ENCODE assay signal across 1 cellular context in genomic region chr17:27315322-27315721, GRCh38.
TF ChIP-seq lines count a peak whose summit lies in the region.

No MANE protein-coding gene starts in this region.

TF ChIP-seq in HEK293, 187 proteins besides CTCF, POLR2A, EP300 and RAD21 (continued from another document and continues in another):
- TF ChIP-seq TSHZ1 (tag by site-specific recombination; IDR thresholded peaks at IDR 0.05; ENCODE audit: borderline replicate concordance) (peak; percentile 59), ZNF221 (tag by site-specific recombination; IDR thresholded peaks at IDR 0.05; ENCODE audit: borderline replicate concordance) (no peak), ZBTB49 (tag by site-specific recombination; IDR thresholded peaks at IDR 0.05; ENCODE audit: low read depth) (no peak), SP2 (tag by site-specific recombination; IDR thresholded peaks at IDR 0.05) (no peak), MZF1 (tag by site-specific recombination; IDR thresholded peaks at IDR 0.05; ENCODE audit: borderline replicate concordance) (peak; percentile 56; the same call in 1 of the 2 replicates), ATF2 (tag by site-specific recombination; IDR thresholded peaks at IDR 0.05; ENCODE audit: low read depth) (peak; percentile 51), ZNF48 (tag by site-specific recombination; IDR thresholded peaks at IDR 0.05) (no peak), ZNF514 (tag by site-specific recombination; IDR thresholded peaks at IDR 0.05) (no peak), ZNF707 (tag by site-specific recombination; IDR thresholded peaks at IDR 0.05) (no peak), PRDM6 (tag by site-specific recombination; IDR thresholded peaks at IDR 0.05) (peak; percentile 94), SETDB1 (IDR thresholded peaks at IDR 0.05; ENCODE audit: insufficient read length, low read length) (no peak), ZNF621 (tag by site-specific recombination; IDR thresholded peaks at IDR 0.05) (no peak), ZBTB8A (tag by site-specific recombination; IDR thresholded peaks at IDR 0.05) (peak; percentile 63), ZNF394 (tag by site-specific recombination; IDR thresholded peaks at IDR 0.05; ENCODE audit: borderline replicate concordance) (peak; percentile 53; the same call in 1 of the 2 replicates), HOXD13 (CRISPR knock-in tag; IDR thresholded peaks at IDR 0.05; ENCODE audit: borderline replicate concordance) (no peak), HOXC10 (CRISPR knock-in tag; IDR thresholded peaks at IDR 0.05) (no peak), ZBTB21 (tag by site-specific recombination; IDR thresholded peaks at IDR 0.05) (0 out of 2 replicates have a peak, but pooled peaks have one; percentile 45), ZNF121 (tag by site-specific recombination; IDR thresholded peaks at IDR 0.05) (no peak), SCRT1 (tag by site-specific recombination; IDR thresholded peaks at IDR 0.05; ENCODE audit: borderline replicate concordance) (peak; percentile 85), ZXDB (tag by site-specific recombination; IDR thresholded peaks at IDR 0.05) (peak; percentile 37; the same call in 1 of the 2 replicates), PRDM4 (tag by site-specific recombination; IDR thresholded peaks at IDR 0.05) (peak; percentile 82), ZNF10 (tag by site-specific recombination; IDR thresholded peaks at IDR 0.05) (peak; percentile 98), ZNF654 (tag by site-specific recombination; IDR thresholded peaks at IDR 0.05; ENCODE audit: low read depth) (no peak; the same call in 1 of the 2 replicates), ZNF2 (tag by site-specific recombination; IDR thresholded peaks at IDR 0.05) (peak; percentile 58; the same call in 1 of the 2 replicates), ZNF660 (tag by site-specific recombination; IDR thresholded peaks at IDR 0.05) (peak; percentile 85), KLF1 (tag by site-specific recombination; IDR thresholded peaks at IDR 0.05) (no peak), ZBTB1 (tag by site-specific recombination; IDR thresholded peaks at IDR 0.05) (no peak), ZNF645 (tag by site-specific recombination; IDR thresholded peaks at IDR 0.05) (no peak), ZNF501 (tag by site-specific recombination; IDR thresholded peaks at IDR 0.05) (peak; percentile 44; the same call in 1 of the 2 replicates), ZSCAN23 (tag by site-specific recombination; IDR thresholded peaks at IDR 0.05) (0 out of 2 replicates have a peak, but pooled peaks have one; percentile 45), ZNF175 (tag by site-specific recombination; IDR thresholded peaks at IDR 0.05) (no peak), ZNF776 (tag by site-specific recombination; IDR thresholded peaks at IDR 0.05; ENCODE audit: borderline replicate concordance) (no peak), ZNF596 (tag by site-specific recombination; IDR thresholded peaks at IDR 0.05) (no peak), KLF10 (tag by site-specific recombination; IDR thresholded peaks at IDR 0.05) (peak; percentile 73), PBX3 (CRISPR knock-in tag; IDR thresholded peaks at IDR 0.05) (no peak), ZNF311 (tag by site-specific recombination; IDR thresholded peaks at IDR 0.05; ENCODE audit: borderline replicate concordance) (no peak), ZNF112 (tag by site-specific recombination; IDR thresholded peaks at IDR 0.05) (no peak), BCL11A (tag by site-specific recombination; IDR thresholded peaks at IDR 0.05; ENCODE audit: low read depth) (peak; percentile 74), ZBTB7A (tag by site-specific recombination; IDR thresholded peaks at IDR 0.05; ENCODE audit: low read depth) (0 out of 2 replicates have a peak, but pooled peaks have one; percentile 7), TRIM28 (IDR thresholded peaks at IDR 0.05; ENCODE audit: borderline replicate concordance, low read length) (peak; percentile 32; the same call in 1 of the 2 replicates), ZNF24 (tag by site-specific recombination; IDR thresholded peaks at IDR 0.05) (peak; percentile 83; the same call in 1 of the 2 replicates), FEZF1 (tag by site-specific recombination; IDR thresholded peaks at IDR 0.05) (peak; percentile 86), SP3 (tag by site-specific recombination; IDR thresholded peaks at IDR 0.05) (no peak), ZNF585B (tag by site-specific recombination; IDR thresholded peaks at IDR 0.05) (no peak), KLF7 (tag by site-specific recombination; IDR thresholded peaks at IDR 0.05; ENCODE audit: borderline replicate concordance) (no peak), ZNF513 (tag by site-specific recombination; IDR thresholded peaks at IDR 0.05) (no peak), ZFP37 (tag by site-specific recombination; IDR thresholded peaks at IDR 0.05) (no peak), PRDM1 (tag by site-specific recombination; IDR thresholded peaks at IDR 0.05) (no peak), GFI1B (tag by site-specific recombination; IDR thresholded peaks at IDR 0.05) (peak; percentile 99)
